In the genomic region with DNA sequence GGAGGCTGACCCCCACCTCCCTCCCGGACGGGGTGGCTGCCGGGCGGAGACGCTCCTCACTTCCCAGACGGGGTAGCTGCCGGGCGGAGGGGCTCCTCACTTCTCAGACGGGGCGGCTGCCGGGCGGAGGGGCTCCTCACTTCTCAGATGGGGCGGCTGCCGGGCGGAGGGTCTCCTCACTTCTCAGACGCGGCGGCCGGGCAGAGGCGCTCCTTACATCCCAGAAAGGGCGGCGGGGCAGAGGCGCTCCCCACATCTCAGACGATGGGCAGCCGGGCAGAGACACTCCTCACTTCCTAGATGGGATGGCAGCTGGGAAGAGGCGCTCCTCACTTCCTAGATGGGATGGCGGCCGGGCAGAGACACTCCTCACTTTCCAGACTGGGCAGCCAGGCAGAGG, we compare ENCODE assay signal across 2 cellular contexts. TPM values are rescaled to one million over a fixed set of nuclear protein-coding genes. Genes with fewer than 3 reads are reported as not detected.
"Had no signal": no experiment of that assay in that cellular context is flagged by ENCODE, and none has a peak within 500 bp of the region (broad histone marks: within the 10 kb centered on the region; RNA-seq: fewer than 3 reads in every experiment).

No MANE protein-coding gene starts in this region.

RNA-seq across cellular contexts. Expression of gene ARHGAP9, which starts 28.1 kb away (rescaled TPM):
- total RNA-seq: bronchial epithelial cell had no signal
- polyA plus RNA-seq: cardiac muscle cell had no signal
